25 cellular contexts compared by ENCODE assay signal in the genomic region with DNA sequence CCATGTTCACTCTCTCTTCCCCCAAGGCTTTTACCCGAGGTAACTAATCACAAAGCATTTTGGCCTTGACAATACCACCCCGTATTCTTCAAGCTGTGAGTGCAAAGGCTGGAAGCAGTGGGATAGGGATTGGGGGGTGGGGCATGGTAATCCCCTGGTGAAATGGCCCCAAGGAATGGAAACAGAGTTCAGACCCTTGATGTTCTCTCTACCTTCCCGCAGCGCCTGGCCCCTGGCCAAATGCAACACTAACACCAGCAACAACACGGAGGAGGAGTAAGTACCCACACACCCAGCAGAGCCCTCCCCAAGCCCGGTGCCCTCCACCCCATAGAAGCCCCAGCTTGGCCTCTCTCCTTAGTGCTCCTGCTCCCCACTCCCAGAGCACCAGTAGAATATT. TPM values are rescaled to one million over a fixed set of nuclear protein-coding genes. Genes with fewer than 3 reads are reported as not detected.
DNase-seq lines count a peak whose midpoint lies in the region; ATAC-seq and TF ChIP-seq lines count a peak whose summit lies in the region.
"Had no signal": no experiment of that assay in that cellular context is flagged by ENCODE, and none has a peak within 500 bp of the region (broad histone marks: within the 10 kb centered on the region; RNA-seq: fewer than 3 reads in every experiment).

No MANE protein-coding gene starts in this region.

- H3K9ac ChIP-seq in mammary epithelial cell (ENCODE audit: insufficient read depth, low read length): no peak overlapping the region

- H3K4me1 ChIP-seq in left ventricle myocardium inferior (peaks cover 13% of the 10 kb centered on the region), mammary epithelial cell (ENCODE audit: insufficient read depth, low read length) (peaks cover 14% of the 10 kb centered on the region)

- CTCF ChIA-PET in WTC11 (lab: Charles Lee) (no interaction called here), mammary epithelial cell (lab: Charles Lee; ENCODE audit: low non-redundant PET) (no interaction called here)

- no TSS peak for BruUV-seq in mammary epithelial cell (replicated peaks; lab: Mats Ljungman, UMichigan)

- H3K4me3 ChIP-seq in left ventricle myocardium inferior (no peak overlapping the region), mammary epithelial cell (replicated peaks in 1 of 3; ENCODE audit: insufficient read depth in 1 of 3, low read depth in 2 of 3, low read length in 3 of 3) (no peak overlapping the region)
- H3K4me3 ChIP-seq: GM12878 had no signal

- POLR2A ChIA-PET in WTC11 (lab: Charles Lee): no interaction called here

- H3K27me3 ChIP-seq in left ventricle myocardium inferior (ENCODE audit: low read depth) (peaks cover 12% of the 10 kb centered on the region), mammary epithelial cell (ENCODE audit: insufficient read depth, low read length) (peaks cover 9% of the 10 kb centered on the region)

- no peak overlapping the region for H2AFZ ChIP-seq in mammary epithelial cell (ENCODE audit: low read depth, low read length)

- H4K20me1 ChIP-seq in mammary epithelial cell (ENCODE audit: insufficient read depth, low read length): no peaks in the 10 kb centered on the region

- no peaks in the 10 kb centered on the region for H3K36me3 Mint-ChIP-seq in WTC11
- H3K36me3 Mint-ChIP-seq: CD4-positive, alpha-beta memory T cell had no signal

- DNase-seq in cardiac septum (ENCODE audit: low spot score) (peak; percentile 29), left ventricle myocardium inferior (no peak), WTC11 (ENCODE audit: low spot score) (no peak), iPS-NIHi7 (ENCODE audit: extremely low spot score) (peak; percentile 34), foreskin melanocyte (no peak), mesenteric fat pad (ENCODE audit: low spot score) (no peak), mammary epithelial cell (no peak)
- DNase-seq: C1 segment of cervical spinal cord; CD4-positive, alpha-beta memory T cell; COR-L47; DMS53; GDM1; KBM-7; MV-4-11; NCI-H1105 treated with DMSO at 0.1 percent for 48 hours; NCI-H146; NCI-H2029; NCI-H2227 treated with DMSO at 0.1 percent for 48 hours; NCI-H510A treated with DMSO at 0.1 percent for 48 hours; NCI-H774; PC-3 had no signal

- H3K79me2 ChIP-seq in mammary epithelial cell (ENCODE audit: insufficient read depth, low read length): no peaks in the 10 kb centered on the region

- H3K27ac Mint-ChIP-seq in WTC11: no peak overlapping the region

- peak; percentile 31 for ATAC-seq in WTC11
- ATAC-seq: GM12878, PC-3 had no signal

- no peaks in the 10 kb centered on the region for H3K9me3 Mint-ChIP-seq in WTC11
- H3K9me3 Mint-ChIP-seq: CD4-positive, alpha-beta memory T cell had no signal

- H3K4me1 Mint-ChIP-seq in WTC11: peaks cover 16% of the 10 kb centered on the region

- intact Hi-C loops in cardiac septum (cut with DNase I): loop anchor here (5.0 kb wide), 1 partner anchor 681 kb away; no protein-coding TSS in a partner anchor
- intact Hi-C loops in left ventricle myocardium inferior (cut with micrococcal nuclease): loop anchor here (10.0 kb wide), 1 partner anchor 578 kb away; no protein-coding TSS in a partner anchor
- intact Hi-C loops in mammary epithelial cell (cut with micrococcal nuclease): loop anchor here (10.0 kb wide), 2 partner anchors 298 to 388 kb away; a partner anchor contains a TSS

- no peak overlapping the region for H3K4me3 Mint-ChIP-seq in WTC11
- H3K4me3 Mint-ChIP-seq: CD4-positive, alpha-beta memory T cell had no signal

- in situ Hi-C loops in mammary epithelial cell (cut with MboI; ENCODE audit: low sequenced_read_pairs in 2 of 2): loop anchor here (25.0 kb wide), 2 partner anchors 571 to 671 kb away; a partner anchor contains a TSS

- TF ChIP-seq CTCF in left ventricle myocardium inferior (IDR thresholded peaks at IDR 0.05; ENCODE audit: borderline replicate concordance) (no peak), WTC11 (IDR thresholded peaks at IDR 0.05) (no peak), mammary epithelial cell (conservative IDR thresholded peaks at IDR 0.05 in 1 of 2, IDR thresholded peaks at IDR 0.05 in 1 of 2; ENCODE audit: extremely low read depth in 1 of 2, insufficient read depth in 1 of 2, low read depth in 1 of 2, low read length in 2 of 2) (no peak)

- dilution Hi-C loops in mammary epithelial cell (cut with HindIII; ENCODE audit: low sequenced_read_pairs): no loop called here

- H3K36me3 ChIP-seq in left ventricle myocardium inferior (no peaks in the 10 kb centered on the region), mammary epithelial cell (ENCODE audit: insufficient read depth, low read length) (no peaks in the 10 kb centered on the region)

- H3K27ac ChIP-seq in left ventricle myocardium inferior (replicated peaks): no peak overlapping the region
- H3K27ac ChIP-seq in mammary epithelial cell (ENCODE audit: insufficient read depth, low read depth, low read length): no peak overlapping the region

- peaks cover 5% of the 10 kb centered on the region; the same call in 1 of the 2 replicates for H3K27me3 Mint-ChIP-seq in WTC11 (ENCODE audit: low read depth)

- WGBS in mammary epithelial cell (ENCODE audit: low coverage, missing lambda C conversion rate): 27% methylated on average over 3 of the region's 6 CpGs

- H3K9me3 ChIP-seq in left ventricle myocardium inferior (replicated peaks): no peaks in the 10 kb centered on the region
- H3K9me3 ChIP-seq in mammary epithelial cell (replicated peaks; ENCODE audit: insufficient read depth, low read length): no peaks in the 10 kb centered on the region

- H3K4me2 ChIP-seq in mammary epithelial cell (ENCODE audit: insufficient read depth, low read depth, low read length): no peak overlapping the region

TF ChIP-seq in WTC11, 78 proteins besides CTCF, POLR2A, EP300 and RAD21:
- TF ChIP-seq GRHL2 (CRISPR knock-in tag; IDR thresholded peaks at IDR 0.05; ENCODE audit: insufficient replicate concordance, severe bottlenecking): no peak
- TF ChIP-seq ZNF416 (CRISPR knock-in tag; IDR thresholded peaks at IDR 0.05): no peak
- TF ChIP-seq, protein P1, sequence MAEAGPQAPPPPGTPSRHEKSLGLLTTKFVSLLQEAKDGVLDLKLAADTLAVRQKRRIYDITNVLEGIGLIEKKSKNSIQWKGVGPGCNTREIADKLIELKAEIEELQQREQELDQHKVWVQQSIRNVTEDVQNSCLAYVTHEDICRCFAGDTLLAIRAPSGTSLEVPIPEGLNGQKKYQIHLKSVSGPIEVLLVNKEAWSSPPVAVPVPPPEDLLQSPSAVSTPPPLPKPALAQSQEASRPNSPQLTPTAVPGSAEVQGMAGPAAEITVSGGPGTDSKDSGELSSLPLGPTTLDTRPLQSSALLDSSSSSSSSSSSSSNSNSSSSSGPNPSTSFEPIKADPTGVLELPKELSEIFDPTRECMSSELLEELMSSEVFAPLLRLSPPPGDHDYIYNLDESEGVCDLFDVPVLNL (CRISPR knock-in tag; IDR thresholded peaks at IDR 0.05; ENCODE audit: borderline replicate concordance, low read depth): no peak
- no peak for TF ChIP-seq RELA (CRISPR knock-in tag; IDR thresholded peaks at IDR 0.05; ENCODE audit: borderline replicate concordance)
- no peak for TF ChIP-seq JAZF1 (CRISPR knock-in tag; IDR thresholded peaks at IDR 0.05)
- TF ChIP-seq PRRX2 (CRISPR knock-in tag; IDR thresholded peaks at IDR 0.05): no peak
- TF ChIP-seq NFE2L1 (CRISPR knock-in tag; IDR thresholded peaks at IDR 0.05): no peak
- no peak for TF ChIP-seq ETV6 (CRISPR knock-in tag; IDR thresholded peaks at IDR 0.05)
- no peak for TF ChIP-seq SMAD4 (CRISPR knock-in tag; IDR thresholded peaks at IDR 0.05)
- no peak for TF ChIP-seq KAT7 (CRISPR knock-in tag; IDR thresholded peaks at IDR 0.05; ENCODE audit: borderline replicate concordance)
- no peak for TF ChIP-seq ZNF423 (CRISPR knock-in tag; IDR thresholded peaks at IDR 0.05)
- TF ChIP-seq SP1 (CRISPR knock-in tag; conservative IDR thresholded peaks at IDR 0.05): no peak

RNA-seq across cellular contexts. Expression of a gene that starts 36.9 kb away (rescaled TPM):
- total RNA-seq in cardiac septum (not detected), left ventricle myocardium inferior (not detected), WTC11 (2021) (not detected in 3 replicates), mesenteric fat pad (1.1 TPM), mammary epithelial cell (not detected)
- not detected for polyA plus RNA-seq in mammary epithelial cell
- not detected for polyA minus RNA-seq in mammary epithelial cell
- total RNA-seq: A673; CD4-positive, alpha-beta memory T cell; GM12878; H4; MCF 10A; PC-3 had no signal
- polyA plus RNA-seq: CD4-positive, alpha-beta memory T cell; GM12878 had no signal

Comparison
In these comparisons a context has a peak if more than half of its experiments do, and no peak if none do; other contexts are left out.
1. DNase-seq: peak in cardiac septum (single experiment) and iPS-NIHi7 (single experiment); none in left ventricle myocardium inferior (single experiment), WTC11 (single experiment), foreskin melanocyte (single experiment), mesenteric fat pad (single experiment) and mammary epithelial cell (single experiment).